Comparison of ENCODE assay signal across 6 cellular contexts in the genomic region with DNA sequence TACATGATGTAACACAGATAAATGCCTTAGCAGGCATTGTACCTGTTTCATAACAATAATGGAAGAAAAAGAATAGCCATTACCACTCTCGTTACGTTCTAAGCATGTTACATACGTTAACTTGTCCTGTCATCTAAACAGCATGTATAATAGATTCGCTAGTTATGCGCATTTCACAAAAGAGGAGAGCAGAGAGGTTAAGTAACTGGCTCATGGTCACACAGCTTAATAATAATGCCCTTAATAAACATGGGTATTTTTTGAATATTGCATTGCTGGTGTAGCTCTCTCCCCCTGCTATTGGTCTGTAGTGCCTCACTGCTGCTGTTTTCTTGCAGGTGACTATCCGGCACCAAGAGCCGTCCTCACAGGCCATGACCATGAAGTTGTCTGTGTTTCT.
"Had no signal": no experiment of that assay in that cellular context is flagged by ENCODE, and none has a peak within 500 bp of the region (broad histone marks: within the 10 kb centered on the region; RNA-seq: fewer than 3 reads in every experiment).

No MANE protein-coding gene starts in this region.

- H3K9ac ChIP-seq: KMS-11 had no signal

- DNase-seq: IMR-90, KBM-7, KG1 had no signal

- H3K27ac ChIP-seq: HL-60, KMS-11 had no signal

- H3K4me2 ChIP-seq: KMS-11 had no signal

- FAIRE-seq: HTR-8/SVneo had no signal
